Comparison of ENCODE assay signal across 1 cellular context in genomic region chr16:74700206-74701040, GRCh38.
TF ChIP-seq lines count a peak whose summit lies in the region.

MLKL (minus strand) TSS chr16:74700862; CDS start chr16:74695757, 5,105 bp downstream.

TF ChIP-seq in HepG2, 621 proteins besides CTCF, POLR2A, EP300 and RAD21 (continued from another document and continues in another):
- TF ChIP-seq ZBTB33 (CRISPR knock-in tag; IDR thresholded peaks at IDR 0.05), result 0 out of 2 replicates have a peak, but pooled peaks have one; percentile 8
- no peak for TF ChIP-seq NONO (IDR thresholded peaks at IDR 0.05)
- peak; percentile 87 for TF ChIP-seq NONO (CRISPR knock-in tag; conservative IDR thresholded peaks at IDR 0.05)
- peak; percentile 57 for TF ChIP-seq ATF2 (CRISPR knock-in tag; IDR thresholded peaks at IDR 0.05)
- no peak; a peak in 1 of 4 replicates for TF ChIP-seq ATF4 (CRISPR knock-in tag; IDR thresholded peaks at IDR 0.05)
- TF ChIP-seq HNRNPK (IDR thresholded peaks at IDR 0.05; ENCODE audit: low read depth, low read length, poor library complexity, severe bottlenecking), result peak; percentile 45
- TF ChIP-seq ZNF280B (CRISPR knock-in tag; IDR thresholded peaks at IDR 0.05; ENCODE audit: borderline replicate concordance), result peak; percentile 97
- no peak for TF ChIP-seq ZNF720 (CRISPR knock-in tag; IDR thresholded peaks at IDR 0.05)
- TF ChIP-seq MNT (IDR thresholded peaks at IDR 0.05), result peak; percentile 61; the same call in 1 of the 2 replicates
- TF ChIP-seq BATF2 (CRISPR knock-in tag; IDR thresholded peaks at IDR 0.05), result 0 out of 2 replicates have a peak, but pooled peaks have one; percentile 47
- TF ChIP-seq SP2 (CRISPR knock-in tag; IDR thresholded peaks at IDR 0.05), result no peak
- no peak for TF ChIP-seq ZNF691 (CRISPR knock-in tag; IDR thresholded peaks at IDR 0.05; ENCODE audit: borderline replicate concordance, low read depth)
- peak; percentile 81 for TF ChIP-seq GABPB1 (CRISPR knock-in tag; IDR thresholded peaks at IDR 0.05)
- peak; percentile 57; the same call in 1 of the 2 replicates for TF ChIP-seq MEF2D (CRISPR knock-in tag; IDR thresholded peaks at IDR 0.05)
- TF ChIP-seq PCBP2 (optimal IDR thresholded peaks at IDR 0.05; ENCODE audit: low read depth, low read length, poor library complexity, severe bottlenecking), result no peak
- TF ChIP-seq ZFP82 (CRISPR knock-in tag; IDR thresholded peaks at IDR 0.05; ENCODE audit: borderline replicate concordance), result no peak; the same call in 1 of the 2 replicates
- TF ChIP-seq KLF13 (CRISPR knock-in tag; IDR thresholded peaks at IDR 0.05), result peak; percentile 87; the same call in 1 of the 2 replicates
- peak; percentile 34 for TF ChIP-seq ESRRA (CRISPR knock-in tag; IDR thresholded peaks at IDR 0.05; ENCODE audit: low read depth)
- TF ChIP-seq FOXP4 (CRISPR knock-in tag; IDR thresholded peaks at IDR 0.05), result peak; percentile 66
- no peak for TF ChIP-seq FOXP1 (IDR thresholded peaks at IDR 0.05)
- no peak; the same call in 1 of the 2 replicates for TF ChIP-seq FOXP1 (CRISPR knock-in tag; IDR thresholded peaks at IDR 0.05)
- TF ChIP-seq SIX1 (CRISPR knock-in tag; IDR thresholded peaks at IDR 0.05; ENCODE audit: borderline replicate concordance), result no peak
- peak; percentile 73 for TF ChIP-seq ZNF772 (CRISPR knock-in tag; IDR thresholded peaks at IDR 0.05)
- no peak for TF ChIP-seq ZNF282 (IDR thresholded peaks at IDR 0.05; ENCODE audit: partially characterized antibody)
- TF ChIP-seq SRY (CRISPR knock-in tag; IDR thresholded peaks at IDR 0.05), result peak; percentile 60; the same call in 1 of the 2 replicates
- TF ChIP-seq ZNF142 (CRISPR knock-in tag; IDR thresholded peaks at IDR 0.05), result peak; percentile 82; the same call in 1 of the 2 replicates
- TF ChIP-seq ZFX (CRISPR knock-in tag; IDR thresholded peaks at IDR 0.05; ENCODE audit: low read depth), result peak; percentile 79
- no peak for TF ChIP-seq ZNF296 (CRISPR knock-in tag; conservative IDR thresholded peaks at IDR 0.05)
- TF ChIP-seq TEAD2 (CRISPR knock-in tag; IDR thresholded peaks at IDR 0.05), result no peak
- TF ChIP-seq ZNF678 (CRISPR knock-in tag; IDR thresholded peaks at IDR 0.05), result no peak
- no peak for TF ChIP-seq TCF12 (IDR thresholded peaks at IDR 0.05)
- TF ChIP-seq TCF12 (CRISPR knock-in tag; IDR thresholded peaks at IDR 0.05), result no peak
- no peak for TF ChIP-seq ZNF652 (CRISPR knock-in tag; IDR thresholded peaks at IDR 0.05; ENCODE audit: borderline replicate concordance, low read depth)
- no peak for TF ChIP-seq ZNF251 (CRISPR knock-in tag; IDR thresholded peaks at IDR 0.05)
- peak; percentile 94 for TF ChIP-seq HNRNPL (IDR thresholded peaks at IDR 0.05; ENCODE audit: low read depth, low read length)
- no peak for TF ChIP-seq ZBTB1 (CRISPR knock-in tag; IDR thresholded peaks at IDR 0.05; ENCODE audit: borderline replicate concordance)
- TF ChIP-seq ZBTB10 (CRISPR knock-in tag; IDR thresholded peaks at IDR 0.05; ENCODE audit: borderline replicate concordance), result peak; percentile 86; the same call in 1 of the 2 replicates
- 0 out of 2 replicates have a peak, but pooled peaks have one; percentile 50 for TF ChIP-seq ZIK1 (CRISPR knock-in tag; IDR thresholded peaks at IDR 0.05; ENCODE audit: borderline replicate concordance, low read depth)
- TF ChIP-seq PITX1 (CRISPR knock-in tag; IDR thresholded peaks at IDR 0.05), result peak; percentile 38
